ENCODE assay signal across 26 cellular contexts in genomic region chr10:52879181-52879607, GRCh38.
DNase-seq lines count a peak whose midpoint lies in the region; ATAC-seq and TF ChIP-seq lines count a peak whose summit lies in the region.
"Had no signal": no experiment of that assay in that cellular context is flagged by ENCODE, and none has a peak within 500 bp of the region (broad histone marks: within the 10 kb centered on the region; RNA-seq: fewer than 3 reads in every experiment).

No MANE protein-coding gene starts in this region.

- no peak overlapping the region for H3K9ac ChIP-seq in GM23248
- H3K9ac ChIP-seq in SK-N-MC (ENCODE audit: insufficient read length), result no peak overlapping the region
- no peak overlapping the region for H3K9ac ChIP-seq in parathyroid adenoma
- H3K9ac ChIP-seq: BLaER1 treated with 17β-estradiol and CSF1 and Interleukin-3, amounts not matched to agents 10 nM and 100 nM had no signal

- H3K4me1 ChIP-seq in GM23248 (ENCODE audit: insufficient read depth), result no peaks in the 10 kb centered on the region
- H3K4me1 ChIP-seq in foreskin keratinocyte, result peaks cover 39% of the 10 kb centered on the region
- peaks cover 43% of the 10 kb centered on the region for H3K4me1 ChIP-seq in parathyroid adenoma
- H3K4me1 ChIP-seq: BLaER1 treated with 17β-estradiol and CSF1 and Interleukin-3, amounts not matched to agents 10 nM and 100 nM; HAP-1; transverse colon had no signal

- H3K27me3 ChIP-seq in GM23248 (replicated peaks; ENCODE audit: insufficient read depth) (peaks cover 43% of the 10 kb centered on the region), foreskin keratinocyte (no peaks in the 10 kb centered on the region), parathyroid adenoma (ENCODE audit: control insufficient read depth, insufficient read depth, low read length) (no peaks in the 10 kb centered on the region)
- H3K27me3 ChIP-seq: BLaER1 treated with 17β-estradiol and CSF1 and Interleukin-3, amounts not matched to agents 10 nM and 100 nM; transverse colon had no signal

- no peaks in the 10 kb centered on the region for H3K9me2 ChIP-seq in GM23248 (ENCODE audit: insufficient read depth)

- TF ChIP-seq CTCF in foreskin keratinocyte (conservative IDR thresholded peaks at IDR 0.05) (no peak), parathyroid adenoma (IDR thresholded peaks at IDR 0.05) (no peak)

- H3K36me3 ChIP-seq in GM23248 (ENCODE audit: low read depth) (no peaks in the 10 kb centered on the region), SK-N-MC (ENCODE audit: insufficient read depth, low read length) (no peaks in the 10 kb centered on the region), parathyroid adenoma (ENCODE audit: control insufficient read depth, insufficient read depth, low read length) (no peaks in the 10 kb centered on the region)
- H3K36me3 ChIP-seq: BLaER1 treated with 17β-estradiol and CSF1 and Interleukin-3, amounts not matched to agents 10 nM and 100 nM; HAP-1; transverse colon had no signal

- H3K27ac ChIP-seq in GM23248 (no peak overlapping the region), SK-N-MC (0 out of 2 replicates have a peak overlapping the region, but pooled peaks have one; percentile 31), foreskin keratinocyte (no peak overlapping the region), parathyroid adenoma (no peak overlapping the region)
- H3K27ac ChIP-seq: BLaER1 treated with 17β-estradiol and CSF1 and Interleukin-3, amounts not matched to agents 10 nM and 100 nM; transverse colon had no signal

- no peaks in the 10 kb centered on the region for H3F3A ChIP-seq in GM23248 (ENCODE audit: insufficient read depth)

- H2AFZ ChIP-seq in GM23248 (no peak overlapping the region), parathyroid adenoma (peak overlapping the region; percentile 24)

- DNase-seq in GM23248, result peak; percentile 10
- no peak for DNase-seq in SK-N-MC (ENCODE audit: low read depth, low spot score)
- DNase-seq in foreskin keratinocyte, result peak; percentile 63 to 86
- no peak for DNase-seq in C1 segment of cervical spinal cord (lab: John Stamatoyannopoulos, UW)
- no peak for DNase-seq in stimulated activated naive CD8-positive, alpha-beta T cell treated with anti-CD3 and anti-CD28 coated beads, Interleukin-15, Interleukin-2, amounts not matched to agents 100 U/mL and 50 U/mL, for 24 hours
- no peak for DNase-seq in A172 (ENCODE audit: low spot score)
- DNase-seq: activated gamma-delta T cell; activated naive CD8-positive, alpha-beta T cell treated with anti-CD3 and anti-CD28 coated beads, Interleukin-2, amount 10 ng/mL, durations not matched to agents 7 days and 5 days; COR-L47; DMS79; effector CD4-positive, alpha-beta T cell; foreskin melanocyte; KG1; left ventricle myocardium superior; midbrain; MM.1S; naive thymus-derived CD8-positive, alpha-beta T cell; NCI-H1417; NCI-H2081 treated with DMSO at 0.1 percent for 48 hours; NCI-H345; RPMI8226; stimulated activated CD4-positive, alpha-beta T cell treated with anti-CD3 and anti-CD28 coated beads, Interleukin-2, amount 100 ng/mL, for 48 hours; transverse colon had no signal

- in situ Hi-C loops in GM23248 (cut with MboI), result no loop called here

- no peaks in the 10 kb centered on the region for H4K20me1 ChIP-seq in GM23248 (ENCODE audit: insufficient read depth)
- H4K20me1 ChIP-seq: BLaER1 treated with 17β-estradiol and CSF1 and Interleukin-3, amounts not matched to agents 10 nM and 100 nM had no signal

- no peaks in the 10 kb centered on the region for H3K79me2 ChIP-seq in GM23248 (ENCODE audit: insufficient read depth)
- H3K79me2 ChIP-seq in parathyroid adenoma, result no peaks in the 10 kb centered on the region

- peak; percentile 20 for ATAC-seq in foreskin keratinocyte
- ATAC-seq in stimulated activated naive CD8-positive, alpha-beta T cell treated with anti-CD3 and anti-CD28 coated beads, Interleukin-15, Interleukin-2, amounts not matched to agents 100 U/mL and 50 U/mL, for 24 hours, result no peak
- ATAC-seq: left ventricle myocardium superior; naive thymus-derived CD8-positive, alpha-beta T cell had no signal

- H3K4me3 ChIP-seq in GM23248 (no peak overlapping the region), SK-N-MC (peak overlapping the region; percentile 15; the same call in 1 of the 2 replicates), parathyroid adenoma (ENCODE audit: low read depth, low read length) (no peak overlapping the region)
- H3K4me3 ChIP-seq: BLaER1 treated with 17β-estradiol and CSF1 and Interleukin-3, amounts not matched to agents 10 nM and 100 nM; HAP-1; transverse colon had no signal

- H3K9me3 ChIP-seq in GM23248 (ENCODE audit: low read depth), result no peaks in the 10 kb centered on the region
- no peaks in the 10 kb centered on the region for H3K9me3 ChIP-seq in SK-N-MC (ENCODE audit: low read depth, low read length)
- no peaks in the 10 kb centered on the region for H3K9me3 ChIP-seq in parathyroid adenoma (ENCODE audit: control insufficient read depth, low read length)
- H3K9me3 ChIP-seq: BLaER1 treated with 17β-estradiol and CSF1 and Interleukin-3, amounts not matched to agents 10 nM and 100 nM; HAP-1; transverse colon had no signal

- H3K4me2 ChIP-seq in GM23248 (ENCODE audit: unreplicated experiment), result no peak overlapping the region
- no peak overlapping the region for H3K4me2 ChIP-seq in parathyroid adenoma (ENCODE audit: low read length)
- H3K4me2 ChIP-seq: BLaER1 treated with 17β-estradiol and CSF1 and Interleukin-3, amounts not matched to agents 10 nM and 100 nM had no signal

Comparison
In these comparisons a context has a peak if more than half of its experiments do, and no peak if none do; other contexts are left out.
1. DNase-seq: peak in GM23248 (single experiment) and foreskin keratinocyte (2 of 2); none in SK-N-MC (single experiment), C1 segment of cervical spinal cord (0 of 14), stimulated activated naive CD8-positive, alpha-beta T cell treated with anti-CD3 and anti-CD28 coated beads, Interleukin-15, Interleukin-2, amounts not matched to agents 100 U/mL and 50 U/mL, for 24 hours (single experiment) and A172 (single experiment).